In the genomic region with DNA sequence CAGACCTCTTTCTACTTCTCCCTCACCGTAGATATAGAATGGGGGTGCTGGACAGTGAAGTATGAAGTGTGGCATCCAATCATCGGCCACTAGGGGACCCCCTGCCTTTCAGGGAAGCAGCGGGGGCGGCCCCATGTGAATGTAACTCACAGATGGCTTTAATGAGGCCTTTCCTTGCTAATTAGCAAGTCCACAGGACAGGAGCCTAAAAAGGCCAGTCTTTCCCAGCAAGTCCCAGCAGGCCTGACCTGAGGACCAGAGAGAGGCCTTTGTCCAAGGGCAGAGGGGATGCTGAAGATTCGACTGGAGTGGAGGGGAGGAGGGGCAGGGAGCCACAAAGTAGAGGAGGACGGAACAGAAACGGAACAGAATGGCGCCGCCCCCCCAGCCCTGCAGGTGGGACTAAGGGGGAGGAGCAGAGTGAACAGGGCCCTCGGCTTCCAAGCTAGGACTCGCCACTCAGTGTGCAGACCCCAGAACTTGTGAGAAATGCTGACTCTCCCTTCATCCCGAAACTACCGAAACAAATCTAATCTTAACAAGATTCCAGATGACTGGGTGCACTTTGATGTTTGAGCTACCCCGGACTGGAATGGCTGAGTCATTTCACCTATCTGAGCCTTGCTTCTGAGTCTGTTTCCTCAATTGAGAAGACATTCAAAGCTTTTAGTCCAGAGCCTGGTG, we compare ENCODE assay signal across 8 cellular contexts. TPM values are rescaled to one million over a fixed set of nuclear protein-coding genes. Genes with fewer than 3 reads are reported as not detected.
DNase-seq lines count a peak whose midpoint lies in the region; ATAC-seq and TF ChIP-seq lines count a peak whose summit lies in the region.

No MANE protein-coding gene starts in this region.

- WGBS in aorta, 2 donors: 76% methylated on average over 14 of the region's 14 CpGs

- intact Hi-C loops in uterus (cut with DNase I; ENCODE audit: low total_unique reads): no loop called here
- intact Hi-C loops in aorta (cut with DNase I): no loop called here

- DNase-seq in Kasumi-1 (lab: John Stamatoyannopoulos, UW) (peak; percentile 19 to 61), iris pigment epithelial cell (ENCODE audit: low read depth) (peak; percentile 82), hippocampal formation (lab: John Stamatoyannopoulos, UW) (no peak), uterus (no peak), aorta (no peak)
- no peak for DNase-seq in activated T-cell treated with anti-CD3 and anti-CD28 coated beads, Interleukin-2, amount 50 U/mL, for 4 hours
- peak; percentile 72 for DNase-seq in stimulated activated naive B cell treated with anti-CD40 and anti-IgM and Interleukin-4, amounts not matched to agents 10 μg/mL and 1 μg/mL and 100 μg/mL, for 72 hours

- no peaks in the 10 kb centered on the region for H3K4me1 ChIP-seq in uterus
- no peaks in the 10 kb centered on the region for H3K4me1 ChIP-seq in aorta (ENCODE audit: control insufficient read depth in 1 of 2, insufficient read depth in 2 of 2, low read length in 2 of 2)

- H3K27ac Mint-ChIP-seq in stimulated activated naive B cell treated with anti-CD40 and anti-IgM and Interleukin-4, amounts not matched to agents 10 μg/mL and 1 μg/mL and 100 μg/mL, for 72 hours: peak overlapping the region; percentile 96

- no peak for TF ChIP-seq POLR2A in uterus (IDR thresholded peaks at IDR 0.05)

- H3K9me3 Mint-ChIP-seq in activated T-cell treated with anti-CD3 and anti-CD28 coated beads, Interleukin-2, amount 50 U/mL, for 4 hours: no peaks in the 10 kb centered on the region
- no peaks in the 10 kb centered on the region for H3K9me3 Mint-ChIP-seq in stimulated activated naive B cell treated with anti-CD40 and anti-IgM and Interleukin-4, amounts not matched to agents 10 μg/mL and 1 μg/mL and 100 μg/mL, for 72 hours

- peaks cover 17% of the 10 kb centered on the region for H3K27me3 Mint-ChIP-seq in activated T-cell treated with anti-CD3 and anti-CD28 coated beads, Interleukin-2, amount 50 U/mL, for 4 hours (ENCODE audit: low read depth)
- peaks cover 11 to 15% of the 10 kb centered on the region in 2 donors for H3K27me3 Mint-ChIP-seq in stimulated activated naive B cell treated with anti-CD40 and anti-IgM and Interleukin-4, amounts not matched to agents 10 μg/mL and 1 μg/mL and 100 μg/mL, for 72 hours

- H3K4me1 Mint-ChIP-seq in activated T-cell treated with anti-CD3 and anti-CD28 coated beads, Interleukin-2, amount 50 U/mL, for 4 hours (ENCODE audit: low read depth): peaks cover 11% of the 10 kb centered on the region
- H3K4me1 Mint-ChIP-seq in stimulated activated naive B cell treated with anti-CD40 and anti-IgM and Interleukin-4, amounts not matched to agents 10 μg/mL and 1 μg/mL and 100 μg/mL, for 72 hours: peaks cover 18 to 26% of the 10 kb centered on the region in 2 donors

- H3K27ac ChIP-seq in uterus (no peak overlapping the region), aorta (ENCODE audit: low read depth in 1 of 2, low read length in 2 of 2) (no peak overlapping the region)

- TF ChIP-seq CTCF in GM12873 (IDR thresholded peaks at IDR 0.05; ENCODE audit: insufficient read depth, low read depth, low read length, missing control alignments): peak; percentile 57
- TF ChIP-seq CTCF in uterus (IDR thresholded peaks at IDR 0.05): no peak

- H3K4me3 ChIP-seq in uterus (no peak overlapping the region), aorta (ENCODE audit: low read length in 2 of 2) (no peak overlapping the region)

- peak; percentile 80 to 84 for ATAC-seq in activated T-cell treated with anti-CD3 and anti-CD28 coated beads, Interleukin-2, amount 50 U/mL, for 4 hours
- peak; percentile 87 to 89 for ATAC-seq in stimulated activated naive B cell treated with anti-CD40 and anti-IgM and Interleukin-4, amounts not matched to agents 10 μg/mL and 1 μg/mL and 100 μg/mL, for 72 hours (replicated peaks)
- no peak for ATAC-seq in aorta (ENCODE audit: low FRiP score)

- no peaks in the 10 kb centered on the region for H3K36me3 ChIP-seq in uterus
- H3K36me3 ChIP-seq in aorta (ENCODE audit: control insufficient read depth in 1 of 2, insufficient read depth in 2 of 2, low read length in 1 of 2): no peaks in the 10 kb centered on the region

- no peaks in the 10 kb centered on the region for H3K36me3 Mint-ChIP-seq in activated T-cell treated with anti-CD3 and anti-CD28 coated beads, Interleukin-2, amount 50 U/mL, for 4 hours (ENCODE audit: insufficient read depth)
- peaks cover 0 to 1% of the 10 kb centered on the region in 2 donors for H3K36me3 Mint-ChIP-seq in stimulated activated naive B cell treated with anti-CD40 and anti-IgM and Interleukin-4, amounts not matched to agents 10 μg/mL and 1 μg/mL and 100 μg/mL, for 72 hours

- no peaks in the 10 kb centered on the region for H3K27me3 ChIP-seq in uterus
- no peaks in the 10 kb centered on the region for H3K27me3 ChIP-seq in aorta (ENCODE audit: control insufficient read depth in 1 of 2, insufficient read depth in 2 of 2, low read length in 1 of 2)

- H3K4me3 Mint-ChIP-seq in activated T-cell treated with anti-CD3 and anti-CD28 coated beads, Interleukin-2, amount 50 U/mL, for 4 hours: no peak overlapping the region
- peak overlapping the region; percentile 81 to 82 for H3K4me3 Mint-ChIP-seq in stimulated activated naive B cell treated with anti-CD40 and anti-IgM and Interleukin-4, amounts not matched to agents 10 μg/mL and 1 μg/mL and 100 μg/mL, for 72 hours

- H3K9me3 ChIP-seq in uterus (no peaks in the 10 kb centered on the region), aorta (ENCODE audit: control insufficient read depth, low read length) (no peaks in the 10 kb centered on the region)

RNA-seq across cellular contexts. Expression of gene C6orf132, which starts 5.8 kb away (rescaled TPM):
- total RNA-seq in activated T-cell treated with anti-CD3 and anti-CD28 coated beads, Interleukin-2, amount 50 U/mL, for 4 hours: under 1 TPM; 0.11 to 0.30 (median 0.29) TPM
- total RNA-seq in uterus: 1 to 10 TPM in 2 of 4 donors, under 1 TPM in 1, not detected in 1; 0.91 to 2.4 (median 1.0) TPM
- 1 to 10 TPM; 1.7 to 3.1 TPM for total RNA-seq in aorta
- polyA plus RNA-seq in aorta: 10 to 100 TPM in 1 of 2 donors, under 1 TPM in 1; 0.51 to 30.7 TPM

RNA-seq across cellular contexts. Expression of gene GUCA1A, which starts 36.5 kb away (rescaled TPM):
- not detected for total RNA-seq in activated T-cell treated with anti-CD3 and anti-CD28 coated beads, Interleukin-2, amount 50 U/mL, for 4 hours
- total RNA-seq in uterus: under 1 TPM in 1 of 4 donors, not detected in 3; 0.83 TPM
- total RNA-seq in aorta: not detected
- polyA plus RNA-seq in aorta: not detected

RNA-seq across cellular contexts. Expression of gene GUCA1B, which starts 58.1 kb away (rescaled TPM):
- total RNA-seq in activated T-cell treated with anti-CD3 and anti-CD28 coated beads, Interleukin-2, amount 50 U/mL, for 4 hours: 1 to 10 TPM in 2 of 3 donors, under 1 TPM in 1; 0.47 to 1.8 (median 1.2) TPM
- total RNA-seq in uterus (1 to 10 TPM in 2 of 4 donors, not detected in 2; 3.8 to 4.8 TPM), aorta (1 to 10 TPM; 2.0 to 4.1 TPM)
- polyA plus RNA-seq in aorta: 1 to 10 TPM in 1 of 2 donors, under 1 TPM in 1; 0.88 to 2.4 TPM

Comparison
In these comparisons a context has a peak if more than half of its experiments do, and no peak if none do; other contexts are left out.
1. DNase-seq: peak in Kasumi-1 (2 of 2), iris pigment epithelial cell (single experiment) and stimulated activated naive B cell treated with anti-CD40 and anti-IgM and Interleukin-4, amounts not matched to agents 10 μg/mL and 1 μg/mL and 100 μg/mL, for 72 hours (single experiment); none in activated T-cell treated with anti-CD3 and anti-CD28 coated beads, Interleukin-2, amount 50 U/mL, for 4 hours (single experiment), hippocampal formation (0 of 2), uterus (0 of 2) and aorta (0 of 2).